19 cellular contexts compared by ENCODE assay signal in the genomic region with DNA sequence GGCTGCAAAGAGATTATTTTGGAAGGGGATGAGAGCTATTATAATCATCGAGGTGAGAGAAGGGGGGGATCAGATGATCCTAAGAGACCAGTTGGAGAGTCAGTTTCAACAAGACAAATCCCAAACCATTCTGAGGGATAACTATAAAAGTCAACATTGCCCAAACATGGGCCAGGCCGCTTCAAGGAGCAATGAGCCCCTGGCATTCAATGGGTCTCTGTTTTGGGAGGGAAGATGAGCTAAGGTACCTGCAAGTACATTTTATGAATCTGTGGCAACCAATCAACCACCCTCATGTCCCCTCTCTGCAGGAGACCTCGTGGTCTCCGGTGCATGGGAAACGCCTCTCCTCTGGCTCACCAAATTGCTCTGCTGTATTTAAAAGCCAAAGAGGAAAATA.
"Had no signal": no experiment of that assay in that cellular context is flagged by ENCODE, and none has a peak within 500 bp of the region (broad histone marks: within the 10 kb centered on the region; RNA-seq: fewer than 3 reads in every experiment).

No MANE protein-coding gene starts in this region.

- H3K4me1 Mint-ChIP-seq: mesothelial cell of epicardium had no signal

- H3K27ac Mint-ChIP-seq: mesothelial cell of epicardium had no signal

- H3K9me3 ChIP-seq: colonic mucosa, gastrocnemius medialis had no signal

- DNase-seq: colonic mucosa; dermis blood vessel endothelial cell; dorsolateral prefrontal cortex; effector CD4-positive, alpha-beta T cell; effector memory CD4-positive, alpha-beta T cell; esophagus squamous epithelium; foreskin fibroblast; foreskin melanocyte; gastrocnemius medialis; glutamatergic neuron; heart right ventricle; hippocampal formation; left cardiac atrium; left lung; left ventricle myocardium superior; lower lobe of right lung; mesenchymal stem cell; mucosa of descending colon had no signal

- H3K4me3 Mint-ChIP-seq: mesothelial cell of epicardium had no signal

- H3K27ac ChIP-seq: colonic mucosa, dorsolateral prefrontal cortex, esophagus squamous epithelium, gastrocnemius medialis, heart right ventricle, left lung, lower lobe of right lung had no signal

- H3K27me3 ChIP-seq: colonic mucosa, esophagus squamous epithelium, gastrocnemius medialis, left lung had no signal

- H3K36me3 ChIP-seq: colonic mucosa, esophagus squamous epithelium, gastrocnemius medialis, heart right ventricle, left lung, lower lobe of right lung had no signal

- H3K4me1 ChIP-seq: colonic mucosa, esophagus squamous epithelium, gastrocnemius medialis, heart right ventricle, left lung, lower lobe of right lung had no signal

- ATAC-seq: gastrocnemius medialis, heart right ventricle, left cardiac atrium, left lung, left ventricle myocardium superior, lower lobe of right lung, mucosa of descending colon had no signal

- H3K4me3 ChIP-seq: colonic mucosa, dorsolateral prefrontal cortex, esophagus squamous epithelium, gastrocnemius medialis, heart right ventricle, left lung, lower lobe of right lung, mucosa of descending colon had no signal

- H3K36me3 Mint-ChIP-seq: mesothelial cell of epicardium had no signal
